ENCODE assay signal across 8 cellular contexts in genomic region chr2:148645135-148645924, GRCh38.
A peak's percentile ranks its signal among the peaks of the same experiment; 100 is the strongest.
DNase-seq lines count a peak whose midpoint lies in the region; ATAC-seq lines count a peak whose summit lies in the region.

No MANE protein-coding gene starts in this region.

- peak overlapping the region; percentile 59 to 90 (median 83) for H3K4me2 ChIP-seq in BLaER1 treated with 17β-estradiol and CSF1 and Interleukin-3, amounts not matched to agents 10 nM and 100 nM

- ATAC-seq in GM19395 (IDR thresholded peaks at IDR 0.05; ENCODE audit: unreplicated experiment) (peak; percentile 47), HG03558 (IDR thresholded peaks at IDR 0.05; ENCODE audit: extremely low read depth, unreplicated experiment) (peak; percentile 27)

- H3K9me3 ChIP-seq in BLaER1 treated with 17β-estradiol and CSF1 and Interleukin-3, amounts not matched to agents 10 nM and 100 nM (replicated peaks in 1 of 11), result no peaks in the 10 kb centered on the region; a peak in 1 of 22 replicates

- peak overlapping the region; percentile 91 to 99 (median 96) for H3K4me3 ChIP-seq in BLaER1 treated with 17β-estradiol and CSF1 and Interleukin-3, amounts not matched to agents 10 nM and 100 nM

- H3K27me3 ChIP-seq in BLaER1 treated with 17β-estradiol and CSF1 and Interleukin-3, amounts not matched to agents 10 nM and 100 nM, result peaks cover 0 to 10% (median 0%) of the 10 kb centered on the region in 11 experiments; a peak in 5 of 22 replicates

- peaks cover 22 to 31% (median 26%) of the 10 kb centered on the region in 10 experiments for H3K4me1 ChIP-seq in BLaER1 treated with 17β-estradiol and CSF1 and Interleukin-3, amounts not matched to agents 10 nM and 100 nM

- peak overlapping the region; percentile 89 to 98 (median 95) for H3K27ac ChIP-seq in BLaER1 treated with 17β-estradiol and CSF1 and Interleukin-3, amounts not matched to agents 10 nM and 100 nM

- peaks cover 29 to 51% (median 50%) of the 10 kb centered on the region in 11 experiments; a peak in 21 of 22 replicates for H4K20me1 ChIP-seq in BLaER1 treated with 17β-estradiol and CSF1 and Interleukin-3, amounts not matched to agents 10 nM and 100 nM

- peak; percentile 90 for DNase-seq in NCI-H69 (lab: John Stamatoyannopoulos, UW)
- peak; percentile 92 for DNase-seq in activated CD4-positive, alpha-beta T cell treated with anti-CD3 and anti-CD28 coated beads, Interleukin-2, amount 50 U/mL, for 1 hour
- DNase-seq in cortex of kidney (lab: John Stamatoyannopoulos, UW), result peak; percentile 68
- DNase-seq in left kidney (ENCODE audit: low read depth, low spot score), result peak; percentile 98
- DNase-seq in stimulated activated CD4-positive, alpha-beta T cell treated with anti-CD3 and anti-CD28 coated beads, Interleukin-1b, Interleukin-23, amount 100 ng/mL, for 48 hours, result peak; percentile 91

- H3K9ac ChIP-seq in BLaER1 treated with 17β-estradiol and CSF1 and Interleukin-3, amounts not matched to agents 10 nM and 100 nM, result peak overlapping the region; percentile 91 to 95 (median 94)

- H3K36me3 ChIP-seq in BLaER1 treated with 17β-estradiol and CSF1 and Interleukin-3, amounts not matched to agents 10 nM and 100 nM, result peaks cover 0 to 12% (median 8%) of the 10 kb centered on the region in 11 experiments; a peak in 7 of 22 replicates

Comparison
In these comparisons a context has a peak if more than half of its experiments do, and no peak if none do; other contexts are left out.
1. Peak in every context shown above with its lines: DNase-seq, ATAC-seq, H3K4me3 ChIP-seq and H3K27ac ChIP-seq.